10 cellular contexts compared by ENCODE assay signal in the genomic region with DNA sequence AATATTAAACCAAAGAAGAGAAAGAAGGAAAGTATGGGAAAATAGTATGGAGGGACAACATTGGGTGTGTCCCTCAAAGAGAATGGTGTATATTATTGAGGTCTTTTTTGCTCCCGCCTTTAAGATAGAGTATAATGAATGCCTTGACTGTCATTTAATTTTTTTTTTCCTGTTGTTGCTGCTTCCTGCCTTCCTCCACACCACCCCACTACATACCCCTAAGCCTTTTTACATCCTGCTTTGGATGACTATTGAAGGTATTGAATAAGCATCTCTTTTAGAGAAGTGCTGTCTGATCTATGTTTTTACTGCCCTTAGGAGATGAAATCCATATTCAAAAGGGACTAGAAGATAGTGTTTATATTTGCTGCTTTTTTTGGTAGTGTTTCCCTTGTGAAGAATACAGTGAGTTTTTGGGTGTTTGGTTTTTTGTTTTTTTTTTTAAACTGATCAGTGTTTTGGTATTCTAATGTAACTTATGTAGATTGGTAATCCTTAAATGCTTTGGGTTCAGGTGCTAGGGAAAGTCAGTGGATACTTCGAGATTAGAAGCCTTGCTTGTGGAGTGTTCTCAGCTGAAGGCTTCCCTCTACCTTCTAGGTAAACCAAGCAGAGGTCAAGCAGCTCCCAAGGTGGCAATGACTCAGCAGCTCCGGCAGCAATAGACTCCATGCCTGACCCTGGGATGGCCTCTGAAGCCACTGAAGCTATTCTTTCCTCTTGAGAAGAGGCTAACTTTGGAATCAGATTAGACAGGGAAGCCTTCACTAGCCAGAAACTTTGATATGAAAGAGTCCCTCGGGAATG. TPM values are rescaled to one million over a fixed set of nuclear protein-coding genes. Genes with fewer than 3 reads are reported as not detected.
A peak's percentile ranks its signal among the peaks of the same experiment; 100 is the strongest.
DNase-seq lines count a peak whose midpoint lies in the region; ATAC-seq and TF ChIP-seq lines count a peak whose summit lies in the region.
"Had no signal": no experiment of that assay in that cellular context is flagged by ENCODE, and none has a peak within 500 bp of the region (broad histone marks: within the 10 kb centered on the region; RNA-seq: fewer than 3 reads in every experiment).

No MANE protein-coding gene starts in this region.

- H3K27me3 ChIP-seq in BLaER1 (peaks cover 39% of the 10 kb centered on the region), Loucy (ENCODE audit: insufficient read depth, low read length, poor library complexity, severe bottlenecking) (no peaks in the 10 kb centered on the region), esophagus (ENCODE audit: control insufficient read depth in 1 of 2, insufficient read depth in 2 of 2, low read length in 2 of 2) (no peaks in the 10 kb centered on the region), dorsolateral prefrontal cortex (peaks cover 0 to 66% (median 26%) of the 10 kb centered on the region in 45 donors)

- peaks cover 34% of the 10 kb centered on the region for H3K4me1 Mint-ChIP-seq in nephron progenitor cell

- TF ChIP-seq CTCF in Loucy (conservative IDR thresholded peaks at IDR 0.05; ENCODE audit: low read length) (no peak), nephron progenitor cell (IDR thresholded peaks at IDR 0.05) (no peak), dorsolateral prefrontal cortex (IDR thresholded peaks at IDR 0.05 in 54 of 56, conservative IDR thresholded peaks at IDR 0.05 in 2 of 56; ENCODE audit: low read depth in 1 of 56, partially characterized antibody in 56 of 56) (no peak)

- H3K36me3 ChIP-seq in BLaER1, result no peaks in the 10 kb centered on the region
- no peaks in the 10 kb centered on the region for H3K36me3 ChIP-seq in Loucy (ENCODE audit: insufficient read depth, low read length)
- H3K36me3 ChIP-seq in esophagus (ENCODE audit: control insufficient read depth in 2 of 2, insufficient read depth in 2 of 2, low read length in 1 of 2), result no peaks in the 10 kb centered on the region

- 52 to 53% methylated on average over 4 of the region's 4 CpGs for WGBS in esophagus, 2 donors

- H3K9me3 Mint-ChIP-seq in nephron progenitor cell, result no peaks in the 10 kb centered on the region

- H2AFZ ChIP-seq in Loucy (ENCODE audit: low read length), result no peak overlapping the region

- no peak for ATAC-seq in GM21619 (IDR thresholded peaks at IDR 0.05; ENCODE audit: unreplicated experiment)

- no peaks in the 10 kb centered on the region for H3K27me3 Mint-ChIP-seq in nephron progenitor cell (ENCODE audit: low read depth, poor library complexity)

- DNase-seq in nephron progenitor cell, result peak; percentile 52
- DNase-seq in NCI-H1436 (lab: John Stamatoyannopoulos, UW), result no peak
- DNase-seq in dorsolateral prefrontal cortex, result no peak
- DNase-seq in NCI-H128 (lab: John Stamatoyannopoulos, UW; ENCODE audit: unreplicated experiment), result no peak
- DNase-seq: NCI-H1694 treated with DMSO at 0.1 percent for 48 hours had no signal

- no peaks in the 10 kb centered on the region for H3K79me2 ChIP-seq in Loucy (ENCODE audit: insufficient read depth, low read length)

- no peak overlapping the region for H3K4me3 ChIP-seq in BLaER1
- H3K4me3 ChIP-seq in Loucy (ENCODE audit: low read length, poor library complexity, severe bottlenecking), result no peak overlapping the region
- no peak overlapping the region for H3K4me3 ChIP-seq in esophagus (ENCODE audit: low read depth in 1 of 2, low read length in 2 of 2)
- peak overlapping the region in 6 of 59 donors; percentile 0 to 67 (median 10) for H3K4me3 ChIP-seq in dorsolateral prefrontal cortex

- H3K9me3 ChIP-seq in BLaER1, result no peaks in the 10 kb centered on the region
- no peaks in the 10 kb centered on the region for H3K9me3 ChIP-seq in Loucy (ENCODE audit: insufficient read depth, low read depth, low read length)
- peaks cover 0 to 5% of the 10 kb centered on the region in 2 donors for H3K9me3 ChIP-seq in esophagus (ENCODE audit: control insufficient read depth in 2 of 2, insufficient read depth in 1 of 2, low read depth in 1 of 2, low read length in 1 of 2)

- no peaks in the 10 kb centered on the region for H3K9me2 ChIP-seq in Loucy (replicated peaks; ENCODE audit: low read depth, low read length)

- intact Hi-C loops in dorsolateral prefrontal cortex (cut with DNase I), result no loop called here

- 0 out of 2 replicates have a peak, but pooled peaks cover 4% of the 10 kb centered on the region for H3F3A ChIP-seq in Loucy (ENCODE audit: low read depth)

- peaks cover 32% of the 10 kb centered on the region for H3K36me3 Mint-ChIP-seq in nephron progenitor cell (ENCODE audit: low read depth)

- H3K27ac ChIP-seq in BLaER1, result no peak overlapping the region
- H3K27ac ChIP-seq in esophagus (ENCODE audit: low read depth in 2 of 2, low read length in 1 of 2), result peak overlapping the region; percentile 43 to 59
- H3K27ac ChIP-seq in dorsolateral prefrontal cortex, result peak overlapping the region in 3 of 59 donors; percentile 1 to 85 (median 7)

- peak overlapping the region; percentile 84 for H3K27ac Mint-ChIP-seq in nephron progenitor cell

- H4K20me1 ChIP-seq in BLaER1 (peaks cover 18% of the 10 kb centered on the region), Loucy (ENCODE audit: insufficient read depth, low read length, poor library complexity, severe bottlenecking) (no peaks in the 10 kb centered on the region)

- H3K4me1 ChIP-seq in BLaER1 (peaks cover 34% of the 10 kb centered on the region), Loucy (ENCODE audit: insufficient read depth, low read length, poor library complexity, severe bottlenecking) (peaks cover 24% of the 10 kb centered on the region), esophagus (ENCODE audit: control insufficient read depth in 2 of 2, insufficient read depth in 2 of 2, low read length in 1 of 2) (peaks cover 0 to 14% of the 10 kb centered on the region in 2 donors)

- H3K9ac ChIP-seq in BLaER1, result no peak overlapping the region
- H3K9ac ChIP-seq in Loucy (ENCODE audit: low read depth, low read length, poor library complexity, severe bottlenecking), result no peak overlapping the region

- 0 out of 2 replicates have a peak overlapping the region, but pooled peaks have one; percentile 17 for H3K4me2 ChIP-seq in BLaER1
- peak overlapping the region; percentile 11 for H3K4me2 ChIP-seq in Loucy (ENCODE audit: low read depth, low read length, poor library complexity, severe bottlenecking)

- no peak overlapping the region for H3K4me3 Mint-ChIP-seq in nephron progenitor cell

RNA-seq across cellular contexts. Expression of gene FZD7, which starts 5.0 kb away (rescaled TPM):
- 1 to 10 TPM; 2.7 to 5.7 TPM for polyA plus RNA-seq in esophagus
- total RNA-seq in dorsolateral prefrontal cortex, result 1 to 10 TPM; 1.3 to 9.9 (median 4.1) TPM

RNA-seq across cellular contexts. Expression of gene KIAA2012, which starts 34.4 kb away (rescaled TPM):
- polyA plus RNA-seq in esophagus, result not detected
- total RNA-seq in dorsolateral prefrontal cortex, result 1 to 10 TPM in 117 of 120 experiments, under 1 TPM in 3; 0.34 to 6.4 (median 3.0) TPM
- total RNA-seq: ureter had no signal
